ENCODE assay signal across 8 cellular contexts in genomic region chr19:934865-935422, GRCh38. TPM values are rescaled to one million over a fixed set of nuclear protein-coding genes. Genes with fewer than 3 reads are reported as not detected.
DNase-seq lines count a peak whose midpoint lies in the region; FAIRE-seq and TF ChIP-seq lines count a peak whose summit lies in the region.

No MANE protein-coding gene starts in this region.

- H3K4me3 ChIP-seq in skeletal muscle satellite cell (ENCODE audit: low read length), result no peak overlapping the region

- no peaks in the 10 kb centered on the region for H3K9me3 ChIP-seq in skeletal muscle satellite cell (replicated peaks; ENCODE audit: low read length)

- peaks cover 32% of the 10 kb centered on the region for H3K4me1 ChIP-seq in skeletal muscle satellite cell (ENCODE audit: control insufficient read depth, insufficient read depth, low read length)

- FAIRE-seq in HTR-8/SVneo (lab: Jason Lieb, UNC), result no peak

- peaks cover 10% of the 10 kb centered on the region for H3K36me3 ChIP-seq in skeletal muscle satellite cell (ENCODE audit: insufficient read depth, low read length)

- no peaks in the 10 kb centered on the region for H3K27me3 ChIP-seq in skeletal muscle satellite cell (ENCODE audit: control insufficient read depth, insufficient read depth, low read length)

- H3K9ac ChIP-seq in skeletal muscle satellite cell (ENCODE audit: low read depth, low read length), result no peak overlapping the region

- DNase-seq in GM13977 (ENCODE audit: low spot score) (peak; percentile 34), amygdala (lab: John Stamatoyannopoulos, UW) (peak in 50 of 56 donors; percentile 12 to 83 (median 58)), hypothalamus (lab: John Stamatoyannopoulos, UW) (peak in 50 of 51 donors; percentile 12 to 80 (median 62)), NCI-H526 treated with DMSO at 0.1 percent for 48 hours (lab: John Stamatoyannopoulos, UW) (no peak), HTR-8/SVneo (ENCODE audit: insufficient read length, low spot score) (no peak), NAMALWA (ENCODE audit: low spot score) (no peak)
- DNase-seq in activated T-cell treated with anti-CD3 and anti-CD28 coated beads, Interleukin-2, amount 50 U/mL, for 1 hour, result no peak

- peak overlapping the region; percentile 43 for H3K4me2 ChIP-seq in skeletal muscle satellite cell (ENCODE audit: low read length)

- no peak for TF ChIP-seq CTCF in GM13977 (IDR thresholded peaks at IDR 0.05; ENCODE audit: extremely low read depth, insufficient read depth, missing control alignments)

- in situ Hi-C loops in GM13977 (cut with MboI; ENCODE audit: low pct_unique_long_range_greater_than_20kb, low sequenced_read_pairs, unreplicated experiment), result no loop called here

RNA-seq across cellular contexts. Expression of gene ARID3A, which starts 9.1 kb away (rescaled TPM):
- total RNA-seq in skeletal muscle satellite cell (2012; rRNA removed), result 10.0 and 15.5 TPM in 2 replicates

RNA-seq across cellular contexts. Expression of gene KISS1R, which starts 17.8 kb away (rescaled TPM):
- total RNA-seq in skeletal muscle satellite cell (2012; rRNA removed), result not detected in 2 replicates

RNA-seq across cellular contexts. Expression of gene R3HDM4, which starts 21.9 kb away (rescaled TPM):
- 24.3 and 37.6 TPM in 2 replicates for total RNA-seq in skeletal muscle satellite cell (2012; rRNA removed)

RNA-seq across cellular contexts. Expression of gene RNU6-9, which starts 41.7 kb away (rescaled TPM):
- total RNA-seq in skeletal muscle satellite cell (2012; rRNA removed), result not detected in 2 replicates

RNA-seq across cellular contexts. Expression of gene MED16, which starts 42.0 kb away (rescaled TPM):
- total RNA-seq in skeletal muscle satellite cell (2012; rRNA removed), result 29.5 and 30.2 TPM in 2 replicates

Comparison
In these comparisons a context has a peak if more than half of its experiments do, and no peak if none do; other contexts are left out.
1. DNase-seq: peak in GM13977 (single experiment), amygdala (50 of 56) and hypothalamus (50 of 51); none in NCI-H526 treated with DMSO at 0.1 percent for 48 hours (single experiment), activated T-cell treated with anti-CD3 and anti-CD28 coated beads, Interleukin-2, amount 50 U/mL, for 1 hour (single experiment), HTR-8/SVneo (single experiment) and NAMALWA (single experiment).